ENCODE assay signal across 8 cellular contexts in the genomic region with DNA sequence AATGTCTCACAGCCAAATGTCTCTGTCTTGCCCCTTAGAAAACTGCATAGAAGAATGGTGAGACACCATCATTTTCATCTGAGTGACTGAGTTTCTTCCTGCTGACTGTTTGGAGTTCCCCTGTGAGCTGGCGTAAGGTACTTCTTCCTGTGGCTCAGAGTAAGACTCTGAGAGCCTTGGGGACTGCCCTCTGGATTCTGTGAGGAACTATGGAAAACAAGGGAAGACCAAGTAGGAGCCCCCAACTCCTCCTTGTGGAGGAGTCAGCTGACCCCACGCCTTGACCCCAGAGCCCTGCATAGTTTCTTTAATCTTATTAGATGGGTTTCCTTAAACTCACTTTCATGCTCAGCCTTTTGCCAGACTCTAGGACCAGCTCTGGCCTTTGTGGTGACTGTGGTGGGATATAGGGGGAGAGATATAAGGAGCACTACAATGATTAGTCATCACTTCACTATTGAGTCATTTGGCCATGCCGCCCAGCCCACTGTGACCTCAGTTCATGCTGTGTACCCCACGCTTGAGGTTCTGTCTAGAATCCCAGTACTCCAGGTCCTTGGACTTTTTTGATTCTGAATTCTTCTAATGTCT. TPM values are rescaled to one million over a fixed set of nuclear protein-coding genes. Genes with fewer than 3 reads are reported as not detected.
DNase-seq lines count a peak whose midpoint lies in the region; ATAC-seq and TF ChIP-seq lines count a peak whose summit lies in the region.

No MANE protein-coding gene starts in this region.

- no peaks in the 10 kb centered on the region for H3K27me3 ChIP-seq in CD8-positive, alpha-beta memory T cell (ENCODE audit: insufficient read depth, low read length, poor library complexity, severe bottlenecking)
- H3K27me3 ChIP-seq in left lung (no peaks in the 10 kb centered on the region), sigmoid colon (no peaks in the 10 kb centered on the region)

- POLR2A ChIA-PET in CD8-positive, alpha-beta memory T cell (lab: Charles Lee), result interaction anchor here (0.7 kb wide), 1 partner anchor 502 kb away, joined by 7 read pairs; no protein-coding TSS in a partner anchor

- intact Hi-C loops in left lung (cut with DNase I) (no loop called here), sigmoid colon (cut with DNase I) (no loop called here)

- H3K4me3 Mint-ChIP-seq in CD8-positive, alpha-beta memory T cell, result peak overlapping the region in 5 of 7 donors; percentile 21 to 57 (median 56)

- TF ChIP-seq POLR2A in sigmoid colon (IDR thresholded peaks at IDR 0.05), result no peak

- peak overlapping the region; percentile 53 to 95 (median 84) for H3K27ac Mint-ChIP-seq in CD8-positive, alpha-beta memory T cell

- H3K4me1 Mint-ChIP-seq in CD8-positive, alpha-beta memory T cell, result peaks cover 49 to 75% (median 73%) of the 10 kb centered on the region in 3 donors

- H3K27ac ChIP-seq in CD8-positive, alpha-beta memory T cell (ENCODE audit: low read depth, low read length), result no peak overlapping the region
- H3K27ac ChIP-seq in left lung, result peak overlapping the region in 1 of 2 donors; percentile 46
- no peak overlapping the region for H3K27ac ChIP-seq in sigmoid colon

- no peaks in the 10 kb centered on the region for H3K27me3 Mint-ChIP-seq in CD8-positive, alpha-beta memory T cell

- H3K4me3 ChIP-seq in CD8-positive, alpha-beta memory T cell (ENCODE audit: low read length), result no peak overlapping the region
- no peak overlapping the region for H3K4me3 ChIP-seq in Jurkat, Clone E6-1 (ENCODE audit: low read length)
- no peak overlapping the region for H3K4me3 ChIP-seq in left lung
- no peak overlapping the region for H3K4me3 ChIP-seq in sigmoid colon

- 73 to 86% methylated on average over 4 of the region's 4 CpGs for WGBS in sigmoid colon, 2 donors

- H3K9me3 ChIP-seq in CD8-positive, alpha-beta memory T cell (ENCODE audit: low read length), result no peaks in the 10 kb centered on the region
- no peaks in the 10 kb centered on the region for H3K9me3 ChIP-seq in left lung
- H3K9me3 ChIP-seq in sigmoid colon, result no peaks in the 10 kb centered on the region

- DNase-seq in CD8-positive, alpha-beta memory T cell, result peak in 3 of 5 donors; percentile 12 to 53 (median 23)
- peak; percentile 82 for DNase-seq in Jurkat, Clone E6-1 (ENCODE audit: low read depth, low spot score)
- DNase-seq in activated CD8-positive, alpha-beta memory T cell treated with anti-CD3 and anti-CD28 coated beads, Interleukin-2, amount 50 U/mL, for 48 hours, result peak; percentile 75
- no peak for DNase-seq in left lung
- DNase-seq in cerebellar cortex (ENCODE audit: low spot score), result no peak
- no peak for DNase-seq in NCI-H187 (lab: John Stamatoyannopoulos, UW)
- no peak for DNase-seq in sigmoid colon

- H3K36me3 ChIP-seq in CD8-positive, alpha-beta memory T cell (ENCODE audit: insufficient read depth, low read length), result no peaks in the 10 kb centered on the region
- H3K36me3 ChIP-seq in left lung (no peaks in the 10 kb centered on the region), sigmoid colon (no peaks in the 10 kb centered on the region)

- H3K9me3 Mint-ChIP-seq in CD8-positive, alpha-beta memory T cell, result no peaks in the 10 kb centered on the region

- H3K36me3 Mint-ChIP-seq in CD8-positive, alpha-beta memory T cell, result no peaks in the 10 kb centered on the region

- TF ChIP-seq CTCF in left lung (IDR thresholded peaks at IDR 0.05) (no peak), sigmoid colon (IDR thresholded peaks at IDR 0.05) (no peak)

- peaks cover 30% of the 10 kb centered on the region for H3K4me1 ChIP-seq in CD8-positive, alpha-beta memory T cell (ENCODE audit: insufficient read depth, low read length)
- peaks cover 6 to 53% of the 10 kb centered on the region in 2 donors for H3K4me1 ChIP-seq in left lung
- H3K4me1 ChIP-seq in sigmoid colon, result peaks cover 0 to 24% (median 8%) of the 10 kb centered on the region in 4 donors

- ATAC-seq in GM21526 (IDR thresholded peaks at IDR 0.05; ENCODE audit: low FRiP score, unreplicated experiment) (peak; percentile 76), left lung (peak; percentile 32)

- CTCF ChIA-PET in CD8-positive, alpha-beta memory T cell (lab: Charles Lee), result interaction anchor here (1.1 to 1.6 kb wide), 3 partner anchors 14 to 114 kb away, joined by 3 read pairs; partner anchors contain the start of genes PEX1 and RBM48

- no peak for TF ChIP-seq EP300 in sigmoid colon (IDR thresholded peaks at IDR 0.05)

RNA-seq across cellular contexts. Expression of gene FAM133B, which starts 51.8 kb away (rescaled TPM):
- 10 to 100 TPM; 29.3 to 31.5 TPM for total RNA-seq in CD8-positive, alpha-beta memory T cell
- polyA plus RNA-seq in CD8-positive, alpha-beta memory T cell, result 20.8 TPM
- polyA plus RNA-seq in Jurkat, Clone E6-1 (2012; ENCODE audit: insufficient read depth, insufficient read length), result 35.6 TPM
- total RNA-seq in left lung (10 to 100 TPM; 17.2 to 22.3 TPM), sigmoid colon (10 to 100 TPM; 23.8 to 28.3 (median 25.7) TPM)
- polyA plus RNA-seq in sigmoid colon, result 10 to 100 TPM; 10.9 to 13.4 (median 12.0) TPM

Comparison
In these comparisons a context has a peak if more than half of its experiments do, and no peak if none do; other contexts are left out.
1. DNase-seq: peak in CD8-positive, alpha-beta memory T cell (3 of 5), Jurkat, Clone E6-1 (single experiment) and activated CD8-positive, alpha-beta memory T cell treated with anti-CD3 and anti-CD28 coated beads, Interleukin-2, amount 50 U/mL, for 48 hours (single experiment); none in left lung (0 of 2), cerebellar cortex (single experiment), NCI-H187 (0 of 2) and sigmoid colon (single experiment).